ENCODE assay signal across 1 cellular context in the genomic region with DNA sequence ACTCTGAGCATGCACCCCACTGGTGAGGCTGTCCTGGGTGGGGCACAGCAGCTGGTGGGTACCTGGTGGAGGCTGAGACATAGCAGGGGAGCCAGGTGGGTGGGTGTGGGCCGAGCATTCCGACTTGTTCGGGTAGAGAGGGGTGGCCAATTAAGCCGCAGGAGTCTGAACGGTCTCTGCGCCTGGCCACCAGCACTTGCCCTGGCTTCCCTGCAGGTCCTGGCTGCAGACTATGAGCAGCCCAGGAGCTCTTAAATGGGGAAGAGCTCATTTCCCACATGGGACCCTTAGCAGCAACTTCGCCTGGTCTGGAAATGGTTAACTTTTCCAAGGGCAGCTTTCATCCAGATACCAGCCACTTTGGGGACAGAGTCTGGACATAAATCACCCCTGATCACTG.
TF ChIP-seq lines count a peak whose summit lies in the region.

No MANE protein-coding gene starts in this region.

TF ChIP-seq in IMR-90, 13 proteins besides CTCF, POLR2A, EP300 and RAD21:
- TF ChIP-seq, protein P1, sequence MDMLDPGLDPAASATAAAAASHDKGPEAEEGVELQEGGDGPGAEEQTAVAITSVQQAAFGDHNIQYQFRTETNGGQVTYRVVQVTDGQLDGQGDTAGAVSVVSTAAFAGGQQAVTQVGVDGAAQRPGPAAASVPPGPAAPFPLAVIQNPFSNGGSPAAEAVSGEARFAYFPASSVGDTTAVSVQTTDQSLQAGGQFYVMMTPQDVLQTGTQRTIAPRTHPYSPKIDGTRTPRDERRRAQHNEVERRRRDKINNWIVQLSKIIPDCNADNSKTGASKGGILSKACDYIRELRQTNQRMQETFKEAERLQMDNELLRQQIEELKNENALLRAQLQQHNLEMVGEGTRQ (IDR thresholded peaks at IDR 0.05; ENCODE audit: low read depth, low read length), result no peak
- TF ChIP-seq FOS (IDR thresholded peaks at IDR 0.05; ENCODE audit: low read depth, low read length) (no peak), MAZ (IDR thresholded peaks at IDR 0.05; ENCODE audit: borderline replicate concordance, low read depth, low read length) (no peak), MAFK (IDR thresholded peaks at IDR 0.05; ENCODE audit: low read depth, low read length) (no peak), BHLHE40 (IDR thresholded peaks at IDR 0.05; ENCODE audit: low read depth, low read length) (no peak), MXI1 (IDR thresholded peaks at IDR 0.05; ENCODE audit: borderline replicate concordance, low read depth, low read length) (no peak), RCOR1 (IDR thresholded peaks at IDR 0.05; ENCODE audit: insufficient replicate concordance, low read length) (no peak)
- TF ChIP-seq, protein P2, sequence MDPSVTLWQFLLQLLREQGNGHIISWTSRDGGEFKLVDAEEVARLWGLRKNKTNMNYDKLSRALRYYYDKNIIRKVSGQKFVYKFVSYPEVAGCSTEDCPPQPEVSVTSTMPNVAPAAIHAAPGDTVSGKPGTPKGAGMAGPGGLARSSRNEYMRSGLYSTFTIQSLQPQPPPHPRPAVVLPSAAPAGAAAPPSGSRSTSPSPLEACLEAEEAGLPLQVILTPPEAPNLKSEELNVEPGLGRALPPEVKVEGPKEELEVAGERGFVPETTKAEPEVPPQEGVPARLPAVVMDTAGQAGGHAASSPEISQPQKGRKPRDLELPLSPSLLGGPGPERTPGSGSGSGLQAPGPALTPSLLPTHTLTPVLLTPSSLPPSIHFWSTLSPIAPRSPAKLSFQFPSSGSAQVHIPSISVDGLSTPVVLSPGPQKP (IDR thresholded peaks at IDR 0.05; ENCODE audit: borderline replicate concordance, low read depth, low read length), result no peak
TF ChIP-seq in IMR-90: peak in this region for 0.
